In genomic region chr10:22711373-22711772, GRCh38 we compare ENCODE assay signal across 13 cellular contexts. TPM values are rescaled to one million over a fixed set of nuclear protein-coding genes. Genes with fewer than 3 reads are reported as not detected.
DNase-seq lines count a peak whose midpoint lies in the region; ATAC-seq, FAIRE-seq and TF ChIP-seq lines count a peak whose summit lies in the region.
"Had no signal": no experiment of that assay in that cellular context is flagged by ENCODE, and none has a peak within 500 bp of the region (broad histone marks: within the 10 kb centered on the region; RNA-seq: fewer than 3 reads in every experiment).

No MANE protein-coding gene starts in this region.

- H3K9me3 ChIP-seq in SU-DHL-6 (ENCODE audit: insufficient read depth, low read length) (no peaks in the 10 kb centered on the region), A673 (ENCODE audit: low read depth, low read length, poor library complexity, severe bottlenecking) (no peaks in the 10 kb centered on the region)
- H3K9me3 ChIP-seq: transverse colon had no signal

- no peak overlapping the region for H2AFZ ChIP-seq in SU-DHL-6 (ENCODE audit: low read depth, low read length, severe bottlenecking)
- H2AFZ ChIP-seq: GM23338 had no signal

- H3K4me3 ChIP-seq in SU-DHL-6 (ENCODE audit: insufficient read depth, low read length, poor library complexity, severe bottlenecking): no peak overlapping the region
- no peak overlapping the region for H3K4me3 ChIP-seq in A673 (ENCODE audit: low read depth, low read length, poor library complexity, severe bottlenecking)

- H3K9me2 ChIP-seq in SU-DHL-6 (replicated peaks; ENCODE audit: insufficient read depth, low read length): no peaks in the 10 kb centered on the region

- no peaks in the 10 kb centered on the region for H3K36me3 ChIP-seq in SU-DHL-6 (ENCODE audit: low read length)
- H3K36me3 ChIP-seq in A673 (ENCODE audit: insufficient read depth, low read length, poor library complexity, severe bottlenecking): no peaks in the 10 kb centered on the region
- H3K36me3 ChIP-seq: transverse colon had no signal

- CTCF ChIA-PET in A673 (lab: Charles Lee): no interaction called here

- peak overlapping the region; percentile 94 for H3K27ac Mint-ChIP-seq in activated T-cell treated with anti-CD3 and anti-CD28 coated beads, Interleukin-2, amount 50 U/mL, for 24 hours
- peak overlapping the region; percentile 45 to 81 for H3K27ac Mint-ChIP-seq in effector memory CD8-positive, alpha-beta T cell
- H3K27ac Mint-ChIP-seq in stimulated activated naive CD8-positive, alpha-beta T cell treated with anti-CD3 and anti-CD28 coated beads, Interleukin-15, amount 100 ng/mL, for 72 hours: peak overlapping the region in 1 of 2 donors; percentile 54
- H3K27ac Mint-ChIP-seq: GM23338 had no signal

- H3K4me1 Mint-ChIP-seq in activated T-cell treated with anti-CD3 and anti-CD28 coated beads, Interleukin-2, amount 50 U/mL, for 24 hours (ENCODE audit: low read depth): peaks cover 63% of the 10 kb centered on the region
- H3K4me1 Mint-ChIP-seq in effector memory CD8-positive, alpha-beta T cell (ENCODE audit: low read depth in 2 of 2): peaks cover 44 to 63% of the 10 kb centered on the region in 2 donors
- peaks cover 59% of the 10 kb centered on the region for H3K4me1 Mint-ChIP-seq in stimulated activated naive CD8-positive, alpha-beta T cell treated with anti-CD3 and anti-CD28 coated beads, Interleukin-15, amount 100 ng/mL, for 72 hours

- intact Hi-C loops in A673 (cut with micrococcal nuclease; ENCODE audit: unreplicated experiment): loop anchor here (5.0 kb wide), 1 partner anchor 94 kb away; no protein-coding TSS in a partner anchor

- H4K20me1 ChIP-seq in SU-DHL-6 (ENCODE audit: low read depth, low read length): peaks cover 52% of the 10 kb centered on the region

- no peak overlapping the region for H3K9ac ChIP-seq in SU-DHL-6 (ENCODE audit: low read length)

- H3K4me1 ChIP-seq in A673 (ENCODE audit: insufficient read depth, low read length, poor library complexity, severe bottlenecking): peaks cover 10% of the 10 kb centered on the region

- no peaks in the 10 kb centered on the region for H3K27me3 Mint-ChIP-seq in activated T-cell treated with anti-CD3 and anti-CD28 coated beads, Interleukin-2, amount 50 U/mL, for 24 hours
- no peaks in the 10 kb centered on the region for H3K27me3 Mint-ChIP-seq in effector memory CD8-positive, alpha-beta T cell
- no peaks in the 10 kb centered on the region for H3K27me3 Mint-ChIP-seq in stimulated activated naive CD8-positive, alpha-beta T cell treated with anti-CD3 and anti-CD28 coated beads, Interleukin-15, amount 100 ng/mL, for 72 hours

- no peak for FAIRE-seq in H54 (lab: Jason Lieb, UNC)

- peaks cover 10% of the 10 kb centered on the region for H3F3A ChIP-seq in SU-DHL-6 (ENCODE audit: insufficient read depth)

- TF ChIP-seq CTCF in SU-DHL-6 (IDR thresholded peaks at IDR 0.05; ENCODE audit: insufficient read depth, low read length, poor library complexity, severe bottlenecking) (no peak), A673 (conservative IDR thresholded peaks at IDR 0.05; ENCODE audit: low read depth, low read length) (no peak)

- H3K79me2 ChIP-seq in SU-DHL-6 (ENCODE audit: insufficient read depth, low read length): peaks cover 76% of the 10 kb centered on the region

- peaks cover 5% of the 10 kb centered on the region for H3K9me3 Mint-ChIP-seq in activated T-cell treated with anti-CD3 and anti-CD28 coated beads, Interleukin-2, amount 50 U/mL, for 24 hours
- H3K9me3 Mint-ChIP-seq in effector memory CD8-positive, alpha-beta T cell: no peaks in the 10 kb centered on the region
- peaks cover 0 to 2% of the 10 kb centered on the region in 2 donors for H3K9me3 Mint-ChIP-seq in stimulated activated naive CD8-positive, alpha-beta T cell treated with anti-CD3 and anti-CD28 coated beads, Interleukin-15, amount 100 ng/mL, for 72 hours
- H3K9me3 Mint-ChIP-seq: GM23338 had no signal

- H3K4me3 Mint-ChIP-seq in activated T-cell treated with anti-CD3 and anti-CD28 coated beads, Interleukin-2, amount 50 U/mL, for 24 hours: peak overlapping the region; percentile 88
- peak overlapping the region; percentile 90 to 92 for H3K4me3 Mint-ChIP-seq in effector memory CD8-positive, alpha-beta T cell
- peak overlapping the region; percentile 71 to 75 for H3K4me3 Mint-ChIP-seq in stimulated activated naive CD8-positive, alpha-beta T cell treated with anti-CD3 and anti-CD28 coated beads, Interleukin-15, amount 100 ng/mL, for 72 hours

- POLR2A ChIA-PET in A673 (lab: Charles Lee; ENCODE audit: low non-redundant PET): no interaction called here

- DNase-seq in activated T-cell treated with anti-CD3 and anti-CD28 coated beads, Interleukin-2, amount 50 U/mL, for 24 hours: no peak
- DNase-seq in activated T-cell treated with anti-CD3 and anti-CD28 coated beads for 4 hours (no peak), D341Med (ENCODE audit: low spot score) (no peak), A673 (ENCODE audit: low spot score) (no peak), H54 (ENCODE audit: insufficient read length, low spot score) (no peak)
- DNase-seq in effector memory CD8-positive, alpha-beta T cell: no peak
- no peak for DNase-seq in stimulated activated naive CD8-positive, alpha-beta T cell treated with anti-CD3 and anti-CD28 coated beads, Interleukin-15, amount 100 ng/mL, for 72 hours
- DNase-seq: GF-D8, mesendoderm, NCI-H1930, transverse colon had no signal

- no TSS peak for BruUV-seq in A673 (replicated peaks; lab: Mats Ljungman, UMichigan)

- ATAC-seq in effector memory CD8-positive, alpha-beta T cell (replicated peaks): no peak
- ATAC-seq in stimulated activated naive CD8-positive, alpha-beta T cell treated with anti-CD3 and anti-CD28 coated beads, Interleukin-15, amount 100 ng/mL, for 72 hours: no peak
- ATAC-seq: GM23338 had no signal

- H3K27me3 ChIP-seq in SU-DHL-6 (ENCODE audit: low read length) (no peaks in the 10 kb centered on the region), A673 (replicated peaks; ENCODE audit: insufficient read depth, low read depth, low read length, poor library complexity) (no peaks in the 10 kb centered on the region)
- H3K27me3 ChIP-seq: transverse colon had no signal

- H3K4me2 ChIP-seq in SU-DHL-6 (ENCODE audit: low read depth, low read length, poor library complexity, severe bottlenecking): peak overlapping the region; percentile 76

- H3K36me3 Mint-ChIP-seq in activated T-cell treated with anti-CD3 and anti-CD28 coated beads, Interleukin-2, amount 50 U/mL, for 24 hours (ENCODE audit: low read depth): peaks cover 36% of the 10 kb centered on the region
- peaks cover 43% of the 10 kb centered on the region for H3K36me3 Mint-ChIP-seq in effector memory CD8-positive, alpha-beta T cell (ENCODE audit: insufficient read depth)

- no peak overlapping the region for H3K27ac ChIP-seq in SU-DHL-6 (ENCODE audit: low read depth, low read length)
- no peak overlapping the region for H3K27ac ChIP-seq in A673 (ENCODE audit: low read depth, low read length, poor library complexity, severe bottlenecking)

- TF ChIP-seq POLR2A in H54 (IDR thresholded peaks at IDR 0.05; ENCODE audit: low read depth, low read length): no peak

RNA-seq across cellular contexts. Expression of gene PIP4K2A, which starts 3.0 kb away (rescaled TPM):
- total RNA-seq in A673 (2021): 18.3 and 19.8 TPM in 2 replicates
